10 cellular contexts compared by ENCODE assay signal in genomic region chr16:15966420-15967222, GRCh38. TPM values are rescaled to one million over a fixed set of nuclear protein-coding genes. Genes with fewer than 3 reads are reported as not detected.
DNase-seq lines count a peak whose midpoint lies in the region; ATAC-seq, FAIRE-seq and TF ChIP-seq lines count a peak whose summit lies in the region.
"Had no signal": no experiment of that assay in that cellular context is flagged by ENCODE, and none has a peak within 500 bp of the region (broad histone marks: within the 10 kb centered on the region; RNA-seq: fewer than 3 reads in every experiment).

No MANE protein-coding gene starts in this region.

- H2AFZ ChIP-seq in neuronal stem cell (ENCODE audit: low read length), result no peak overlapping the region

- TF ChIP-seq CTCF in Panc1 (IDR thresholded peaks at IDR 0.05) (no peak), esophagus squamous epithelium (IDR thresholded peaks at IDR 0.05) (no peak)

- no peak overlapping the region for H4K8ac ChIP-seq in neuronal stem cell (ENCODE audit: low read depth, low read length)

- H3K27me3 ChIP-seq in Panc1 (ENCODE audit: control insufficient read depth, insufficient read depth, low read length) (no peaks in the 10 kb centered on the region), esophagus squamous epithelium (no peaks in the 10 kb centered on the region), neuronal stem cell (ENCODE audit: control insufficient read depth in 3 of 3, insufficient read depth in 3 of 3, low read depth in 1 of 3, low read length in 3 of 3) (no peaks in the 10 kb centered on the region)

- no peak overlapping the region for H3K18ac ChIP-seq in neuronal stem cell (ENCODE audit: low read length)

- POLR2A ChIA-PET in Panc1 (lab: Charles Lee), result interaction anchor here (0.6 to 0.9 kb wide), 4 partner anchors 17 to 94 kb away, joined by 3 to 4 read pairs (median 4); no protein-coding TSS in a partner anchor

- H3K4me1 ChIP-seq in Panc1 (ENCODE audit: control insufficient read depth, insufficient read depth, low read length), result peaks cover 61% of the 10 kb centered on the region
- H3K4me1 ChIP-seq in esophagus squamous epithelium, result peaks cover 18 to 71% (median 43%) of the 10 kb centered on the region in 3 donors
- peaks cover 0 to 4% of the 10 kb centered on the region in 2 donors for H3K4me1 ChIP-seq in neuronal stem cell (ENCODE audit: control insufficient read depth in 2 of 2, insufficient read depth in 1 of 2, low read depth in 1 of 2, low read length in 2 of 2)

- no TSS peak for BruUV-seq in Panc1 (replicated peaks; lab: Mats Ljungman, UMichigan)

- H2BK15ac ChIP-seq in neuronal stem cell (ENCODE audit: low read length), result no peak overlapping the region

- in situ Hi-C loops in Panc1 (cut with HindIII; ENCODE audit: low pct_unique_long_range_greater_than_20kb, low sequenced_read_pairs), result no loop called here

- TF ChIP-seq POLR2A in esophagus squamous epithelium (IDR thresholded peaks at IDR 0.05) (no peak), GM12892 (IDR thresholded peaks at IDR 0.05; ENCODE audit: low read depth, low read length) (no peak)

- peaks cover 40% of the 10 kb centered on the region for H3K9me3 Mint-ChIP-seq in T-helper 1 cell treated with Interleukin-12 subunit alpha and Interleukin-12 subunit beta and Interleukin-4 antibody, amounts not matched to agents 30 μg/mL and 1 μg/mL, for 36 hours

- H3K4ac ChIP-seq in neuronal stem cell (ENCODE audit: low read length), result no peak overlapping the region

- ATAC-seq in Panc1 (peak; percentile 91), HG03039 (IDR thresholded peaks at IDR 0.05; ENCODE audit: unreplicated experiment) (no peak)

- H3K9ac ChIP-seq in neuronal stem cell (ENCODE audit: low read depth, low read length, poor library complexity), result no peak overlapping the region

- H2BK120ac ChIP-seq in neuronal stem cell (ENCODE audit: low read depth, low read length), result no peak overlapping the region

- H3K23ac ChIP-seq in neuronal stem cell (ENCODE audit: low read depth, low read length, poor library complexity), result no peak overlapping the region

- no peaks in the 10 kb centered on the region for H3K27me3 Mint-ChIP-seq in T-helper 1 cell treated with Interleukin-12 subunit alpha and Interleukin-12 subunit beta and Interleukin-4 antibody, amounts not matched to agents 30 μg/mL and 1 μg/mL, for 36 hours (ENCODE audit: low read depth)

- 0 out of 2 replicates have a peak, but pooled peaks cover 2% of the 10 kb centered on the region for H3K36me3 ChIP-seq in Panc1 (ENCODE audit: control insufficient read depth, insufficient read depth, low read length)
- H3K36me3 ChIP-seq in esophagus squamous epithelium, result peaks cover 0 to 17% (median 0%) of the 10 kb centered on the region in 3 donors
- no peaks in the 10 kb centered on the region for H3K36me3 ChIP-seq in neuronal stem cell (replicated peaks in 1 of 2; ENCODE audit: control insufficient read depth in 2 of 2, insufficient read depth in 2 of 2, low read length in 2 of 2)

- no peak overlapping the region for H2BK12ac ChIP-seq in neuronal stem cell (ENCODE audit: low read length)

- no peak overlapping the region for H3K4me3 Mint-ChIP-seq in T-helper 1 cell treated with Interleukin-12 subunit alpha and Interleukin-12 subunit beta and Interleukin-4 antibody, amounts not matched to agents 30 μg/mL and 1 μg/mL, for 36 hours

- peak overlapping the region in 1 of 2 experiments; percentile 29; a peak in 2 of 4 replicates for H3K4me3 ChIP-seq in Panc1 (ENCODE audit: low read depth in 2 of 2, low read length in 2 of 2)
- H3K4me3 ChIP-seq in esophagus squamous epithelium, result no peak overlapping the region
- no peak overlapping the region for H3K4me3 ChIP-seq in skeletal muscle cell (ENCODE audit: low read depth, low read length)
- H3K4me3 ChIP-seq in neuronal stem cell (ENCODE audit: low read length in 2 of 2), result no peak overlapping the region

- WGBS in esophagus squamous epithelium, 2 donors, result 42 to 60% methylated on average over 5 to 8 of the region's 8 CpGs
- no CpG with 5 or more reads among the region's 8 CpGs for WGBS in neuronal stem cell (ENCODE audit: extremely low coverage in 2 of 2, insufficient read length in 2 of 2, insufficient replicate concordance in 1 of 2), 2 donors

- CTCF ChIA-PET in Panc1 (lab: Charles Lee), result interaction anchor here (0.5 to 0.6 kb wide), 2 partner anchors 29 to 94 kb away, joined by 4 read pairs; no protein-coding TSS in a partner anchor

- intact Hi-C loops in Panc1 (cut with micrococcal nuclease; ENCODE audit: unreplicated experiment) (no loop called here), esophagus squamous epithelium (cut with DNase I) (no loop called here)

- H2AK5ac ChIP-seq in neuronal stem cell (ENCODE audit: low read depth, low read length), result no peak overlapping the region

- no peak for FAIRE-seq in GM12892 (lab: Jason Lieb, UNC)
- FAIRE-seq: colon had no signal

- no peak overlapping the region for H3K14ac ChIP-seq in neuronal stem cell (ENCODE audit: low read length)

- H3K79me1 ChIP-seq in neuronal stem cell (ENCODE audit: low read depth, low read length), result peaks cover 13% of the 10 kb centered on the region

- peaks cover 27% of the 10 kb centered on the region for H3K4me1 Mint-ChIP-seq in T-helper 1 cell treated with Interleukin-12 subunit alpha and Interleukin-12 subunit beta and Interleukin-4 antibody, amounts not matched to agents 30 μg/mL and 1 μg/mL, for 36 hours (ENCODE audit: low read depth)

- H3K36me3 Mint-ChIP-seq in T-helper 1 cell treated with Interleukin-12 subunit alpha and Interleukin-12 subunit beta and Interleukin-4 antibody, amounts not matched to agents 30 μg/mL and 1 μg/mL, for 36 hours (ENCODE audit: low read depth), result peaks cover 62% of the 10 kb centered on the region

- H3K9me3 ChIP-seq in Panc1 (ENCODE audit: control insufficient read depth, insufficient read depth, low read depth, low read length) (peaks cover 14% of the 10 kb centered on the region; the same call in 1 of the 2 replicates), esophagus squamous epithelium (no peaks in the 10 kb centered on the region), neuronal stem cell (replicated peaks in 1 of 2; ENCODE audit: control insufficient read depth in 2 of 2, insufficient read depth in 1 of 2, low read depth in 1 of 2, low read length in 2 of 2) (peaks cover 6 to 7% of the 10 kb centered on the region in 2 donors)

- DNase-seq in T-helper 1 cell, result no peak
- peak; percentile 75 for DNase-seq in Panc1 (ENCODE audit: low read depth, low spot score)
- DNase-seq in esophagus squamous epithelium (lab: John Stamatoyannopoulos, UW), result no peak
- peak; percentile 35 for DNase-seq in skeletal muscle cell (ENCODE audit: low read depth)
- DNase-seq in neuronal stem cell (ENCODE audit: low spot score), result no peak
- DNase-seq in GM12892 (ENCODE audit: insufficient read length), result no peak
- DNase-seq: NCI-H2081 treated with DMSO at 0.1 percent for 48 hours had no signal

- H3K27ac Mint-ChIP-seq in T-helper 1 cell treated with Interleukin-12 subunit alpha and Interleukin-12 subunit beta and Interleukin-4 antibody, amounts not matched to agents 30 μg/mL and 1 μg/mL, for 36 hours, result peak overlapping the region; percentile 14

- H3K27ac ChIP-seq in Panc1 (ENCODE audit: low read length) (peak overlapping the region; percentile 81), esophagus squamous epithelium (peak overlapping the region; percentile 19 to 43 (median 28)), neuronal stem cell (replicated peaks; ENCODE audit: low read length) (no peak overlapping the region)

- H4K91ac ChIP-seq in neuronal stem cell (ENCODE audit: low read depth, low read length, poor library complexity), result no peak overlapping the region

- no peak overlapping the region for H2BK5ac ChIP-seq in neuronal stem cell (ENCODE audit: low read length)

- H3K4me2 ChIP-seq in neuronal stem cell (ENCODE audit: insufficient read depth, low read length, poor library complexity, severe bottlenecking), result no peak overlapping the region

RNA-seq across cellular contexts. Expression of gene ABCC1, which starts 17.2 kb away (rescaled TPM):
- total RNA-seq in Panc1 (2021; ENCODE audit: unreplicated experiment), result 296 TPM
- polyA plus RNA-seq in Panc1 (2012; ENCODE audit: insufficient read length), result 397 TPM
- total RNA-seq in esophagus squamous epithelium, result 10 to 100 TPM; 22.9 to 56.7 (median 46.9) TPM
- 19.1 TPM for polyA plus RNA-seq in neuronal stem cell (2013, experiment 1 of 2)
- 19.6 TPM for polyA plus RNA-seq in neuronal stem cell (2013, experiment 2 of 2)
- polyA plus RNA-seq in GM12892 (2012; ENCODE audit: missing spikeins), result 22.3 TPM

Comparison
In these comparisons a context has a peak if more than half of its experiments do, and no peak if none do; other contexts are left out.
1. DNase-seq: peak in Panc1 (single experiment) and skeletal muscle cell (single experiment); none in T-helper 1 cell (0 of 5), esophagus squamous epithelium (single experiment), neuronal stem cell (single experiment) and GM12892 (single experiment).